Comparison of ENCODE assay signal across 19 cellular contexts in the genomic region with DNA sequence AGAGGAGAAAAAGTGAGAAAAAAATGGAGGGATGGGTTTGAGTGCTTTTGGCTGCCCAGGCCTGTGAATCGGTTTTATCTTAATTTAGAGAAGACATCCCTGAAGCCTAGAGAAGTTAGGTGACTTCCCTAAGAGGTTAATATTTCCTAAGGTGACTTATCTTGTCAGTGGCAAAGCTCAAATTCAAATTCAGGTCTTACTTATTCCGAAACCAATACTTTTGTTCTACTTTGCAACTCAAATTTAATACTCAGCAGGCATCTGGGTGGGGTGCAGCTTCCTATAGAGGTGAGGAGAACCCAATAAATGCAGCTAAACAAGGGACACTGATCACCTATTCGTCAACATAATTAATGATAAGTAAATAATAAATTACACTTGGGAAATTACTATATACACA. TPM values are rescaled to one million over a fixed set of nuclear protein-coding genes. Genes with fewer than 3 reads are reported as not detected.
DNase-seq lines count a peak whose midpoint lies in the region; ATAC-seq, FAIRE-seq and TF ChIP-seq lines count a peak whose summit lies in the region.
"Had no signal": no experiment of that assay in that cellular context is flagged by ENCODE, and none has a peak within 500 bp of the region (broad histone marks: within the 10 kb centered on the region; RNA-seq: fewer than 3 reads in every experiment).

No MANE protein-coding gene starts in this region.

- in situ Hi-C loops in GM12878 (cut with MboI) = no loop called here

- SMC1A ChIA-PET in GM12878 (lab: Charles Lee; ENCODE audit: uncharacterized antibody, unreplicated experiment) = no interaction called here

- H3K4me2 ChIP-seq in GM12878 (ENCODE audit: control insufficient read depth, insufficient read depth) = no peak overlapping the region

- H3K79me2 ChIP-seq in GM12878 (ENCODE audit: control insufficient read depth, insufficient read depth, low read length) = no peaks in the 10 kb centered on the region

- POLR2A ChIA-PET in GM12878 (lab: Charles Lee) = no interaction called here
- POLR2A ChIA-PET in CD8-positive, alpha-beta memory T cell (lab: Charles Lee) = no interaction called here

- no peaks in the 10 kb centered on the region for H3K9me3 ChIP-seq in GM12878 (replicated peaks; ENCODE audit: control insufficient read depth, insufficient read depth, low read length)
- no peaks in the 10 kb centered on the region for H3K9me3 ChIP-seq in CD8-positive, alpha-beta memory T cell (ENCODE audit: low read length)
- H3K9me3 ChIP-seq in effector memory CD4-positive, alpha-beta T cell (ENCODE audit: control insufficient read depth, low read length) = no peaks in the 10 kb centered on the region
- H3K9me3 ChIP-seq in suprapubic skin = no peaks in the 10 kb centered on the region
- H3K9me3 ChIP-seq: body of pancreas had no signal

- H3K4me1 Mint-ChIP-seq in CD8-positive, alpha-beta memory T cell = no peaks in the 10 kb centered on the region
- H3K4me1 Mint-ChIP-seq in activated naive CD4-positive, alpha-beta T cell treated with anti-CD3 and anti-CD28 coated beads for 36 hours (ENCODE audit: low read depth) = peaks cover 2% of the 10 kb centered on the region

- H4K20me1 ChIP-seq in GM12878 (ENCODE audit: control insufficient read depth, insufficient read depth) = no peaks in the 10 kb centered on the region

- H3K27me3 ChIP-seq in GM12878 (replicated peaks in 1 of 2; ENCODE audit: control insufficient read depth in 2 of 2, insufficient read depth in 2 of 2, low read length in 1 of 2) (no peaks in the 10 kb centered on the region), suprapubic skin (no peaks in the 10 kb centered on the region)
- no peaks in the 10 kb centered on the region for H3K27me3 ChIP-seq in CD8-positive, alpha-beta memory T cell (ENCODE audit: insufficient read depth, low read length, poor library complexity, severe bottlenecking)
- H3K27me3 ChIP-seq in effector memory CD4-positive, alpha-beta T cell (replicated peaks; ENCODE audit: control insufficient read depth, insufficient read depth, low read length, poor library complexity, severe bottlenecking) = no peaks in the 10 kb centered on the region
- H3K27me3 ChIP-seq: body of pancreas had no signal

- intact Hi-C loops in GM12878 (cut with micrococcal nuclease; ENCODE audit: unreplicated experiment) = no loop called here
- intact Hi-C loops in activated naive CD4-positive, alpha-beta T cell treated with anti-CD3 and anti-CD28 coated beads for 36 hours (cut with micrococcal nuclease) = no loop called here

- DNase-seq in GM12878 (ENCODE audit: low read depth, low spot score) = no peak
- no peak for DNase-seq in CD8-positive, alpha-beta memory T cell
- DNase-seq in effector memory CD4-positive, alpha-beta T cell = no peak
- DNase-seq in activated naive CD4-positive, alpha-beta T cell treated with anti-CD3 and anti-CD28 coated beads for 36 hours = no peak
- DNase-seq in suprapubic skin (ENCODE audit: low spot score in 2 of 2) = no peak
- DNase-seq: activated CD4-positive, alpha-beta T cell treated with anti-CD3 and anti-CD28 coated beads, Interleukin-2, amount 50 U/mL, for 1 hour; body of pancreas; CD8-positive, alpha-beta T cell; effector CD4-positive, alpha-beta T cell; NCI-H1092 treated with DMSO at 0.1 percent for 48 hours; NCI-H345 had no signal

- TF ChIP-seq POLR2A in GM12878 (IDR thresholded peaks at IDR 0.05; ENCODE audit: low read depth, low read length) = no peak
- no peak for TF ChIP-seq POLR2A in suprapubic skin (IDR thresholded peaks at IDR 0.05)

- peak; percentile 65 for ATAC-seq in GM19035 (IDR thresholded peaks at IDR 0.05; ENCODE audit: unreplicated experiment)
- peak; percentile 60 for ATAC-seq in GM21717 (IDR thresholded peaks at IDR 0.05; ENCODE audit: unreplicated experiment)
- ATAC-seq in HG03064 (IDR thresholded peaks at IDR 0.05; ENCODE audit: low read depth, unreplicated experiment) = peak; percentile 50
- peak; percentile 72 for ATAC-seq in GM12878
- ATAC-seq: body of pancreas; CD8-positive, alpha-beta T cell; Panc1 had no signal

- RAD21 ChIA-PET in GM12878 (lab: Charles Lee; ENCODE audit: unreplicated experiment) = no interaction called here

- H3K36me3 ChIP-seq in GM12878 (ENCODE audit: control insufficient read depth in 2 of 2, insufficient read depth in 2 of 2, low read length in 1 of 2) = no peaks in the 10 kb centered on the region
- H3K36me3 ChIP-seq in CD8-positive, alpha-beta memory T cell (ENCODE audit: insufficient read depth, low read length) = no peaks in the 10 kb centered on the region
- no peaks in the 10 kb centered on the region for H3K36me3 ChIP-seq in effector memory CD4-positive, alpha-beta T cell (ENCODE audit: control insufficient read depth, insufficient read depth, low read length)
- no peaks in the 10 kb centered on the region for H3K36me3 ChIP-seq in suprapubic skin

- no peak overlapping the region for H2AFZ ChIP-seq in GM12878 (ENCODE audit: control insufficient read depth, low read depth, low read length)

- no peaks in the 10 kb centered on the region for H3K36me3 Mint-ChIP-seq in CD8-positive, alpha-beta memory T cell
- H3K36me3 Mint-ChIP-seq in activated naive CD4-positive, alpha-beta T cell treated with anti-CD3 and anti-CD28 coated beads for 36 hours (ENCODE audit: low read depth) = no peaks in the 10 kb centered on the region
- H3K36me3 Mint-ChIP-seq: CD8-positive, alpha-beta T cell had no signal

- WGBS in GM12878 (ENCODE audit: insufficient coverage, insufficient replicate concordance, low lambda C conversion rate, missing lambda C conversion rate) = 4% methylated on average over 3 of the region's 3 CpGs
- WGBS in suprapubic skin = 93% methylated on average over 3 of the region's 3 CpGs

- FAIRE-seq in GM12878 (lab: Jason Lieb, UNC) = no peak
- FAIRE-seq: HTR-8/SVneo had no signal

- peaks cover 0 to 3% (median 1%) of the 10 kb centered on the region in 5 donors for H3K9me3 Mint-ChIP-seq in CD8-positive, alpha-beta memory T cell
- no peaks in the 10 kb centered on the region for H3K9me3 Mint-ChIP-seq in activated naive CD4-positive, alpha-beta T cell treated with anti-CD3 and anti-CD28 coated beads for 36 hours
- H3K9me3 Mint-ChIP-seq: activated T-helper 2 cell treated with anti-CD3 and anti-CD28 coated beads, Interferon-gamma antibody, Interleukin-2, Interleukin-4, amounts not matched to agents 10 μg/mL and 5 μg/mL and 100 μg/mL, durations not matched to agents 14 hours and 24 hours and 36 hours; CD8-positive, alpha-beta T cell had no signal

- H3K27ac ChIP-seq in GM12878 (ENCODE audit: control insufficient read depth, insufficient read depth) (no peak overlapping the region), suprapubic skin (no peak overlapping the region)
- H3K27ac ChIP-seq in CD8-positive, alpha-beta memory T cell (ENCODE audit: low read depth, low read length) = no peak overlapping the region
- no peak overlapping the region for H3K27ac ChIP-seq in effector memory CD4-positive, alpha-beta T cell (ENCODE audit: insufficient read depth, low read length, poor library complexity, severe bottlenecking)
- H3K27ac ChIP-seq: body of pancreas had no signal

- TF ChIP-seq RAD21 in GM12878 (IDR thresholded peaks at IDR 0.05; ENCODE audit: insufficient read depth, low read depth, low read length) = no peak

- TF ChIP-seq CTCF in GM12878 (IDR thresholded peaks at IDR 0.05 in 2 of 3, conservative IDR thresholded peaks at IDR 0.05 in 1 of 3; ENCODE audit: control insufficient read depth in 2 of 3, extremely low read depth in 1 of 3, insufficient read depth in 1 of 3, low read depth in 3 of 3, low read length in 3 of 3) (no peak), suprapubic skin (IDR thresholded peaks at IDR 0.05) (no peak)

- H3K27me3 Mint-ChIP-seq in CD8-positive, alpha-beta memory T cell = peaks cover 2 to 7% of the 10 kb centered on the region in 2 donors
- H3K27me3 Mint-ChIP-seq in activated naive CD4-positive, alpha-beta T cell treated with anti-CD3 and anti-CD28 coated beads for 36 hours (ENCODE audit: low read depth) = no peaks in the 10 kb centered on the region

- H3K4me3 ChIP-seq in GM12878 (no peak overlapping the region), suprapubic skin (no peak overlapping the region)
- H3K4me3 ChIP-seq in CD8-positive, alpha-beta memory T cell (ENCODE audit: low read length) = no peak overlapping the region
- no peak overlapping the region for H3K4me3 ChIP-seq in effector memory CD4-positive, alpha-beta T cell (ENCODE audit: insufficient read depth, low read depth, low read length, poor library complexity, severe bottlenecking)
- H3K4me3 ChIP-seq: body of pancreas had no signal

- TF ChIP-seq EP300 in GM12878 (IDR thresholded peaks at IDR 0.05; ENCODE audit: borderline replicate concordance in 1 of 2, control insufficient read depth in 1 of 2, low read depth in 2 of 2, low read length in 2 of 2) (no peak), suprapubic skin (IDR thresholded peaks at IDR 0.05) (no peak)

- H3K4me3 Mint-ChIP-seq in CD8-positive, alpha-beta memory T cell = no peak overlapping the region
- no peak overlapping the region for H3K4me3 Mint-ChIP-seq in activated naive CD4-positive, alpha-beta T cell treated with anti-CD3 and anti-CD28 coated beads for 36 hours
- H3K4me3 Mint-ChIP-seq: CD8-positive, alpha-beta T cell had no signal

- H3K4me1 ChIP-seq in GM12878 (ENCODE audit: control insufficient read depth, insufficient read depth, low read length) = no peaks in the 10 kb centered on the region
- no peaks in the 10 kb centered on the region for H3K4me1 ChIP-seq in CD8-positive, alpha-beta memory T cell (ENCODE audit: insufficient read depth, low read length)
- no peaks in the 10 kb centered on the region for H3K4me1 ChIP-seq in effector memory CD4-positive, alpha-beta T cell (ENCODE audit: control insufficient read depth, insufficient read depth, low read length, poor library complexity, severe bottlenecking)
- H3K4me1 ChIP-seq in suprapubic skin = no peaks in the 10 kb centered on the region

- CTCF ChIA-PET in GM12878 (lab: Yijun Ruan, JAX) = interaction anchor here (0.6 kb wide), 1 partner anchor 140 kb away, joined by 3 read pairs; no protein-coding TSS in a partner anchor
- CTCF ChIA-PET in CD8-positive, alpha-beta memory T cell (lab: Charles Lee) = no interaction called here
- CTCF ChIA-PET in activated naive CD4-positive, alpha-beta T cell treated with anti-CD3 and anti-CD28 coated beads for 36 hours (lab: Charles Lee) = no interaction called here

- no peak overlapping the region for H3K9ac ChIP-seq in GM12878 (ENCODE audit: control insufficient read depth, insufficient read depth, low read length)

- H3K27ac Mint-ChIP-seq in CD8-positive, alpha-beta memory T cell = no peak overlapping the region
- no peak overlapping the region for H3K27ac Mint-ChIP-seq in activated naive CD4-positive, alpha-beta T cell treated with anti-CD3 and anti-CD28 coated beads for 36 hours
- H3K27ac Mint-ChIP-seq: activated T-helper 2 cell treated with anti-CD3 and anti-CD28 coated beads, Interferon-gamma antibody, Interleukin-2, Interleukin-4, amounts not matched to agents 10 μg/mL and 5 μg/mL and 100 μg/mL, durations not matched to agents 14 hours and 24 hours and 36 hours; CD8-positive, alpha-beta T cell had no signal

- BruUV-seq in GM12878 (replicated peaks; lab: Mats Ljungman, UMichigan) = no TSS peak

RNA-seq across cellular contexts. Expression of a gene that starts 54.9 kb away (rescaled TPM):
- total RNA-seq in GM12878 (2013; cell fraction: nucleolus; rRNA removed) = not detected in 2 replicates
- total RNA-seq in GM12878 (2014; rRNA removed) (not detected in 2 replicates), GM12878 (2014; rRNA removed; fragmentation: Illumina TruSeq; extraction: Trizol) (not detected in 2 replicates), GM12878 (2021) (0.08 TPM in 1 of 2 replicates, not detected in the other), suprapubic skin (1 to 10 TPM; 1.4 to 4.4 (median 2.8) TPM)
- polyA plus RNA-seq in GM12878 (2011; ENCODE audit: low read depth) = not detected
- polyA plus RNA-seq in GM12878 (2011; rRNA removed) (0.01 and 0.04 TPM in 2 replicates), GM12878 (2014; fragmentation: Illumina TruSeq; extraction: Trizol) (0.03 TPM in 1 of 2 replicates, not detected in the other), GM12878 (2014; fragmentation: Nextera tagmentation; extraction: Ambion mirVana) (not detected), GM12878 (2014; rRNA removed) (not detected in 2 replicates), GM12878 (2016; fragmentation: Nextera tagmentation; extraction: Ambion mirVana) (under 1 TPM in 1 of 2 experiments, not detected in 1; 0.04 TPM)
- not detected in 2 replicates for polyA plus RNA-seq in GM12878 (2011; cell fraction: cytosol; rRNA removed)
- polyA plus RNA-seq in GM12878 (2011; cell fraction: nucleus; rRNA removed) = 0.04 TPM in 1 of 2 replicates, not detected in the other
- 0.04 TPM in 1 of 2 replicates, not detected in the other for polyA plus RNA-seq in GM12878 (2012)
- polyA minus RNA-seq in GM12878 (2011; rRNA and poly(A)+ RNA removed) = not detected in 2 replicates
- polyA minus RNA-seq in GM12878 (2011; cell fraction: cytosol; rRNA and poly(A)+ RNA removed) = not detected in 2 replicates
- polyA minus RNA-seq in GM12878 (2011; cell fraction: nucleus; rRNA and poly(A)+ RNA removed) = not detected in 2 replicates
- not detected for total RNA-seq in CD8-positive, alpha-beta memory T cell
- polyA plus RNA-seq in CD8-positive, alpha-beta memory T cell = not detected
- total RNA-seq in activated naive CD4-positive, alpha-beta T cell treated with anti-CD3 and anti-CD28 coated beads for 36 hours = not detected
- total RNA-seq: activated T-helper 2 cell treated with anti-CD3 and anti-CD28 coated beads, Interferon-gamma antibody, Interleukin-2, Interleukin-4, amounts not matched to agents 10 μg/mL and 5 μg/mL and 100 μg/mL, durations not matched to agents 14 hours and 24 hours and 36 hours; CD8-positive, alpha-beta T cell; fibroblast of villous mesenchyme; T-helper 1 cell treated with Interleukin-12 subunit alpha and Interleukin-12 subunit beta and Interleukin-4 antibody, amounts not matched to agents 30 ng/mL and 1 ng/mL, for 36 hours had no signal
